Comparison of ENCODE assay signal across 24 cellular contexts in the genomic region with DNA sequence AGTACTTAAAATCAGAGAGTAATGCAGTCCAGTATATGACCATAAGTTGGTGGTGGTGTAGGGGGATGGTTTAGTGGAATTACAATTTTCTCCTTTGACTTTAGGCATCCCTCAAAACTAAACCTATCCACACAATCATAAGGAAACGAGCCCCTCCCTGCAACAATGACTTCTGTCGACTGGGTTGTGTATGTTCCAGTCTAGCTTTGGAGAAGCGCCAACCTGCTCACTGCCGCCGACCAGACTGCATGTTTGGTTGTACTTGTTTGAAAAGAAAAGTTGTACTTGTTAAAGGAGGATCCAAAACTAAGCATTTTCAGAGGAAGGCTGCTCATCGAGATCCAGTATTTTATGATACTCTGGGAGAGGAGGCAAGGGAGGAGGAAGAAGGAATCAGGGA. TPM values are rescaled to one million over a fixed set of nuclear protein-coding genes. Genes with fewer than 3 reads are reported as not detected.
A peak's percentile ranks its signal among the peaks of the same experiment; 100 is the strongest.
DNase-seq lines count a peak whose midpoint lies in the region; ATAC-seq and TF ChIP-seq lines count a peak whose summit lies in the region.
"Had no signal": no experiment of that assay in that cellular context is flagged by ENCODE, and none has a peak within 500 bp of the region (broad histone marks: within the 10 kb centered on the region; RNA-seq: fewer than 3 reads in every experiment).

No MANE protein-coding gene starts in this region.

- H3K9ac ChIP-seq in fibroblast of lung (ENCODE audit: insufficient read depth, low read length): no peak overlapping the region
- H3K9ac ChIP-seq: KMS-11 had no signal

- TF ChIP-seq POLR2A in thyroid gland (IDR thresholded peaks at IDR 0.05): no peak
- TF ChIP-seq POLR2A in erythroblast (IDR thresholded peaks at IDR 0.05; ENCODE audit: low read length): no peak

- H3K27ac ChIP-seq in fibroblast of lung (ENCODE audit: insufficient read depth, low read length) (no peak overlapping the region), thyroid gland (peak overlapping the region in 1 of 3 donors; percentile 12)
- H3K27ac ChIP-seq: 22Rv1, adrenal gland, KMS-11, pancreas, SJCRH30 had no signal

- H3K27me3 ChIP-seq in fibroblast of lung (ENCODE audit: control insufficient read depth, insufficient read depth, low read length) (no peaks in the 10 kb centered on the region), thyroid gland (no peaks in the 10 kb centered on the region)
- H3K27me3 ChIP-seq: adrenal gland, pancreas, SJCRH30 had no signal

- WGBS in thyroid gland, 2 donors: 17 to 29% methylated on average over 6 of the region's 6 CpGs

- H3K36me3 ChIP-seq in fibroblast of lung (ENCODE audit: control insufficient read depth, insufficient read depth, low read length) (peaks cover 2% of the 10 kb centered on the region), thyroid gland (peaks cover 25 to 28% of the 10 kb centered on the region in 2 donors)

- H3K4me1 ChIP-seq in fibroblast of lung (ENCODE audit: control insufficient read depth, extremely low read depth, insufficient read depth, low read length): no peaks in the 10 kb centered on the region
- no peaks in the 10 kb centered on the region for H3K4me1 ChIP-seq in thyroid gland
- H3K4me1 ChIP-seq: HAP-1, pancreas, SJCRH30 had no signal

- H3K4me3 ChIP-seq in fibroblast of lung (replicated peaks in 1 of 4; ENCODE audit: control extremely low read depth in 1 of 4, insufficient read depth in 1 of 4, low read depth in 3 of 4, low read length in 4 of 4) (no peak overlapping the region), thyroid gland (replicated peaks in 1 of 3) (no peak overlapping the region)
- H3K4me3 ChIP-seq: adrenal gland, HAP-1, pancreas, SJCRH30 had no signal

- ATAC-seq in Right ventricle myocardium superior (ENCODE audit: poor library complexity): peak; percentile 62
- ATAC-seq: naive thymus-derived CD4-positive, alpha-beta T cell; pancreas; PC-3 had no signal

- peak overlapping the region; percentile 6 for H2AFZ ChIP-seq in fibroblast of lung (ENCODE audit: low read length)

- H3K9me3 ChIP-seq in fibroblast of lung (ENCODE audit: control insufficient read depth, insufficient read depth, low read depth, low read length) (no peaks in the 10 kb centered on the region), thyroid gland (no peaks in the 10 kb centered on the region)
- H3K9me3 ChIP-seq: adrenal gland, HAP-1, pancreas, SJCRH30 had no signal

- intact Hi-C loops in Right ventricle myocardium superior (cut with DNase I): no loop called here
- intact Hi-C loops in cardiac septum (cut with DNase I): no loop called here
- intact Hi-C loops in thyroid gland (cut with DNase I): no loop called here

- no peak overlapping the region for H3K4me2 ChIP-seq in fibroblast of lung (ENCODE audit: extremely low read depth, insufficient read depth, low read length)
- H3K4me2 ChIP-seq: KMS-11 had no signal

- no peak for DNase-seq in Right ventricle myocardium superior
- no peak for DNase-seq in cardiac septum (ENCODE audit: low spot score)
- peak; percentile 18 to 65 for DNase-seq in fibroblast of lung (ENCODE audit: low read depth in 2 of 2)
- peak; percentile 65 to 79 for DNase-seq in lung microvascular endothelial cell (ENCODE audit: low read depth in 2 of 2)
- DNase-seq in thyroid gland: peak; percentile 80
- no peak for DNase-seq in SHP77 (lab: John Stamatoyannopoulos, UW)
- DNase-seq in NCI-H1417 (lab: John Stamatoyannopoulos, UW): no peak
- DNase-seq in erythroblast (lab: John Stamatoyannopoulos, UW): no peak
- DNase-seq: central memory CD4-positive, alpha-beta T cell; endodermal cell; kidney; mesendoderm; MV-4-11; naive thymus-derived CD4-positive, alpha-beta T cell; NCI-H1930; NCI-H226; pancreas; PC-3; SJCRH30; stimulated activated naive CD4-positive, alpha-beta T cell treated with Interleukin-2 at 50 U/mL for 16 hours had no signal

- H3K79me2 ChIP-seq in fibroblast of lung (ENCODE audit: control insufficient read depth, insufficient read depth, low read length): no peaks in the 10 kb centered on the region

- H4K20me1 ChIP-seq in fibroblast of lung (ENCODE audit: control insufficient read depth, extremely low read depth, insufficient read depth, low read length): no peaks in the 10 kb centered on the region

- TF ChIP-seq CTCF in fibroblast of lung (conservative IDR thresholded peaks at IDR 0.05 in 1 of 2, IDR thresholded peaks at IDR 0.05 in 1 of 2; ENCODE audit: low read depth in 1 of 2, low read length in 2 of 2): no peak
- TF ChIP-seq CTCF in thyroid gland (IDR thresholded peaks at IDR 0.05): no peak

RNA-seq across cellular contexts. Expression of a gene that starts 52.8 kb away (rescaled TPM):
- total RNA-seq in Right ventricle myocardium superior: 25.0 TPM
- 37.3 TPM for total RNA-seq in cardiac septum
- 31.6 and 33.7 TPM in 2 replicates for total RNA-seq in fibroblast of lung
- polyA plus RNA-seq in fibroblast of lung: 6.1 and 6.5 TPM in 2 replicates
- 4.9 and 6.1 TPM in 2 replicates for polyA plus RNA-seq in fibroblast of lung (2012)
- polyA minus RNA-seq in fibroblast of lung (ENCODE audit: low replicate concordance): 12.9 and 29.0 TPM in 2 replicates
- 15.3 and 31.3 TPM in 2 replicates for total RNA-seq in lung microvascular endothelial cell
- 100 to 1,000 TPM in 1 of 4 donors, 10 to 100 TPM in 3; 53.1 to 107 (median 67.6) TPM for total RNA-seq in thyroid gland

Comparison
In these comparisons a context has a peak if more than half of its experiments do, and no peak if none do; other contexts are left out.
1. DNase-seq: peak in fibroblast of lung (2 of 2), lung microvascular endothelial cell (2 of 2) and thyroid gland (2 of 2); none in Right ventricle myocardium superior (single experiment), cardiac septum (single experiment), SHP77 (0 of 2), NCI-H1417 (0 of 3) and erythroblast (0 of 2).